ENCODE assay signal across 1 cellular context in the genomic region with DNA sequence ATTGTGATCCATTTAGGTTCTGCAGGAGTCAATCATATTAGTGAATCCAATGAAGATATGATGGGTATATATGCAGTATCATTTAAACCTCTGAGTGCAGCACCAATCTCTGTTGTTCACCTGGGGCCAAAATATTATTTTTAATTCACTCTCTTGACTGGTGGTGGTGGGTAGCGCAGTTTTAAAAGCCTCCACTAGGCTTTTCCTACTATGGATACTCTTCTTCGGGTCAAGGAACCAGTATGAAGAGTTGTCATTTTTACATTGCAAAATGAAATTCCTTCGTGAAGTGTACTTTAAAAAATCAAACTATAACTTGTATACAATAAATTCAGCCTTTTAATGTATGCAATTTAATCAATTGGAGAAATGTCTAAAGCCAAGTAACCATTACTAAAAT.
TF ChIP-seq lines count a peak whose summit lies in the region.

No MANE protein-coding gene starts in this region.

TF ChIP-seq in WTC11, 78 proteins besides CTCF, POLR2A, EP300 and RAD21 (continued from another document):
- TF ChIP-seq, protein P1, sequence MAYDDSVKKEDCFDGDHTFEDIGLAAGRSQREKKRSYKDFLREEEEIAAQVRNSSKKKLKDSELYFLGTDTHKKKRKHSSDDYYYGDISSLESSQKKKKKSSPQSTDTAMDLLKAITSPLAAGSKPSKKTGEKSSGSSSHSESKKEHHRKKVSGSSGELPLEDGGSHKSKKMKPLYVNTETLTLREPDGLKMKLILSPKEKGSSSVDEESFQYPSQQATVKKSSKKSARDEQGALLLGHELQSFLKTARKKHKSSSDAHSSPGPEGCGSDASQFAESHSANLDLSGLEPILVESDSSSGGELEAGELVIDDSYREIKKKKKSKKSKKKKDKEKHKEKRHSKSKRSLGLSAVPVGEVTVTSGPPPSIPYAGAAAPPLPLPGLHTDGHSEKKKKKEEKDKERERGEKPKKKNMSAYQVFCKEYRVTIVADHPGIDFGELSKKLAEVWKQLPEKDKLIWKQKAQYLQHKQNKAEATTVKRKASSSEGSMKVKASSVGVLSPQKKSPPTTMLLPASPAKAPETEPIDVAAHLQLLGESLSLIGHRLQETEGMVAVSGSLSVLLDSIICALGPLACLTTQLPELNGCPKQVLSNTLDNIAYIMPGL (CRISPR knock-in tag; IDR thresholded peaks at IDR 0.05), result no peak
- TF ChIP-seq, protein P2, sequence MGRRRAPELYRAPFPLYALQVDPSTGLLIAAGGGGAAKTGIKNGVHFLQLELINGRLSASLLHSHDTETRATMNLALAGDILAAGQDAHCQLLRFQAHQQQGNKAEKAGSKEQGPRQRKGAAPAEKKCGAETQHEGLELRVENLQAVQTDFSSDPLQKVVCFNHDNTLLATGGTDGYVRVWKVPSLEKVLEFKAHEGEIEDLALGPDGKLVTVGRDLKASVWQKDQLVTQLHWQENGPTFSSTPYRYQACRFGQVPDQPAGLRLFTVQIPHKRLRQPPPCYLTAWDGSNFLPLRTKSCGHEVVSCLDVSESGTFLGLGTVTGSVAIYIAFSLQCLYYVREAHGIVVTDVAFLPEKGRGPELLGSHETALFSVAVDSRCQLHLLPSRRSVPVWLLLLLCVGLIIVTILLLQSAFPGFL (CRISPR knock-in tag; IDR thresholded peaks at IDR 0.05; ENCODE audit: borderline replicate concordance), result no peak
- TF ChIP-seq GTF2I (CRISPR knock-in tag; conservative IDR thresholded peaks at IDR 0.05) (no peak), CBFB (CRISPR knock-in tag; IDR thresholded peaks at IDR 0.05; ENCODE audit: low read depth) (no peak), GABPB1 (CRISPR knock-in tag; IDR thresholded peaks at IDR 0.05) (no peak)
